ENCODE assay signal across 15 cellular contexts in the genomic region with DNA sequence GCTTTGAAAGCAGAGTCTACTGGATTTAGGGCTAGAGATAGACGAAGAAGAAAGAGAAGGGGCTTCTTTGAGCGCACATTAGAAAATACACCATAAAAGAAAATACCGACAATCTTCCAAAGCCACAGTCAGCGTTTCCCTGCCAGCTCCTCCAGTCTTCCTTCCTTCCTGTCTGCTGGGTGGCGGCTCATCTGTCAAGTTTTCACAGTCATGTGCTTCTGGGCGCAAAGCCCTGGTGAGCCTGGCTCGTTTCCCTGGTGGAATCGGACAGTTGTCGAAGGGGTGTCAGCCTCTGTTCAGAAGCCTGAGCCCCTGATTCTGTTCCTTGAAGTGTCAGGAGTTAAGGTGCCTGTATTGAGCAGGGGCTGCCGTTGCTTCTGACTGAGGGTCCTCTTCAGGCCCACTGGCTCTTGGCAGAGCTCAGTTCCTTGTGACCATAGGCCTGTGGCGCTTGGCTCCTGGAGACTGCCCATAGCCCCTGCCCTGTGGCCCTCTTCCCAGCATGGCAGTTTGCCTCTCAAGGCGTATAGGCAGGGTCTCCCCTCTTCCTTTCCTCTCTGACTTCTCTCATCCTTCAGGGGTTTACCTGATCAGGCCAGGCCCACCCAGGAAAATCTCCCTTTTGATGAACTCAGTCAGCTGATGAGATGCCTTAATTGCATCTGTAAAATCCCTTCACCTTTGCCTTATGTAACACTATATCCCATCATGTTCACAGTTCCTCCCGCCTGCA. TPM values are rescaled to one million over a fixed set of nuclear protein-coding genes. Genes with fewer than 3 reads are reported as not detected.
A peak's percentile ranks its signal among the peaks of the same experiment; 100 is the strongest.
DNase-seq lines count a peak whose midpoint lies in the region; ATAC-seq and TF ChIP-seq lines count a peak whose summit lies in the region.
"Had no signal": no experiment of that assay in that cellular context is flagged by ENCODE, and none has a peak within 500 bp of the region (broad histone marks: within the 10 kb centered on the region; RNA-seq: fewer than 3 reads in every experiment).

No MANE protein-coding gene starts in this region.

- peak overlapping the region; percentile 72 for H3K27ac Mint-ChIP-seq in endothelial cell (ENCODE audit: unreplicated experiment)
- peak overlapping the region; percentile 52 for H3K27ac Mint-ChIP-seq in osteocyte (ENCODE audit: unreplicated experiment)

- DNase-seq in Kasumi-1 (lab: John Stamatoyannopoulos, UW) (peak; percentile 74 to 80), endothelial cell (ENCODE audit: low spot score) (no peak), osteocyte (ENCODE audit: extremely low spot score, unreplicated experiment) (no peak), anterior cingulate cortex (lab: John Stamatoyannopoulos, UW) (no peak), COLO829 (ENCODE audit: low spot score) (no peak)
- DNase-seq: activated CD4-positive, alpha-beta T cell treated with anti-CD3 and anti-CD28 coated beads for 48 hours; CD8-positive, alpha-beta memory T cell; mucosa of descending colon; NCI-H1048; NCI-H2171 treated with DMSO at 0.1 percent for 48 hours; retina had no signal

- peaks cover 16% of the 10 kb centered on the region for H3K4me1 Mint-ChIP-seq in endothelial cell (ENCODE audit: unreplicated experiment)
- H3K4me1 Mint-ChIP-seq in osteocyte (ENCODE audit: unreplicated experiment) = peaks cover 86% of the 10 kb centered on the region

- H3K9me3 Mint-ChIP-seq in endothelial cell (ENCODE audit: unreplicated experiment) = no peaks in the 10 kb centered on the region
- H3K9me3 Mint-ChIP-seq in osteocyte (ENCODE audit: unreplicated experiment) = no peaks in the 10 kb centered on the region
- H3K9me3 Mint-ChIP-seq: CD8-positive, alpha-beta memory T cell; central memory CD8-positive, alpha-beta T cell had no signal

- no peaks in the 10 kb centered on the region for H3K9me3 ChIP-seq in BLaER1
- H3K9me3 ChIP-seq: mucosa of descending colon had no signal

- peak overlapping the region; percentile 52 for H3K27ac ChIP-seq in BLaER1

- ATAC-seq in GM19035 (IDR thresholded peaks at IDR 0.05; ENCODE audit: unreplicated experiment) (no peak), GM19463 (IDR thresholded peaks at IDR 0.05; ENCODE audit: unreplicated experiment) (no peak)
- ATAC-seq: mucosa of descending colon had no signal

- peaks cover 96% of the 10 kb centered on the region for H3K4me1 ChIP-seq in BLaER1

- H3K27me3 Mint-ChIP-seq in endothelial cell (ENCODE audit: unreplicated experiment) (peaks cover 8% of the 10 kb centered on the region), osteocyte (ENCODE audit: unreplicated experiment) (no peaks in the 10 kb centered on the region)
- H3K27me3 Mint-ChIP-seq: CD8-positive, alpha-beta memory T cell; central memory CD8-positive, alpha-beta T cell had no signal

- no peak for TF ChIP-seq CTCF in endothelial cell (IDR thresholded peaks at IDR 0.05; ENCODE audit: unreplicated experiment)
- no peak for TF ChIP-seq CTCF in osteocyte (IDR thresholded peaks at IDR 0.05)

- peak overlapping the region; percentile 39 for H3K9ac ChIP-seq in BLaER1

- H3K27me3 ChIP-seq in BLaER1 = no peaks in the 10 kb centered on the region

- peaks cover 90% of the 10 kb centered on the region for H4K20me1 ChIP-seq in BLaER1

- H3K4me2 ChIP-seq in BLaER1 = peak overlapping the region; percentile 95

- H3K4me3 Mint-ChIP-seq in endothelial cell (ENCODE audit: unreplicated experiment) = no peak overlapping the region
- no peak overlapping the region for H3K4me3 Mint-ChIP-seq in osteocyte (ENCODE audit: unreplicated experiment)
- H3K4me3 Mint-ChIP-seq: CD8-positive, alpha-beta memory T cell; central memory CD8-positive, alpha-beta T cell had no signal

- H3K36me3 Mint-ChIP-seq in endothelial cell (ENCODE audit: low read depth, unreplicated experiment) = no peaks in the 10 kb centered on the region
- H3K36me3 Mint-ChIP-seq in osteocyte (ENCODE audit: unreplicated experiment) = peaks cover 6% of the 10 kb centered on the region

- 0 out of 2 replicates have a peak overlapping the region, but pooled peaks have one; percentile 14 for H3K4me3 ChIP-seq in BLaER1
- H3K4me3 ChIP-seq: mucosa of descending colon had no signal

- H3K36me3 ChIP-seq in BLaER1 = peaks cover 14% of the 10 kb centered on the region

RNA-seq across cellular contexts. Expression of gene ADARB1, which starts 58.6 kb away (rescaled TPM):
- total RNA-seq in endothelial cell (ENCODE audit: unreplicated experiment) (14.5 TPM), osteocyte (126 and 130 TPM in 2 replicates)

Comparison
In these comparisons a context has a peak if more than half of its experiments do, and no peak if none do; other contexts are left out.
1. DNase-seq: peak in Kasumi-1 (2 of 2); none in endothelial cell (single experiment), osteocyte (single experiment), anterior cingulate cortex (0 of 58) and COLO829 (single experiment).